ENCODE assay signal across 8 cellular contexts in genomic region chr12:104201238-104202001, GRCh38. TPM values are rescaled to one million over a fixed set of nuclear protein-coding genes. Genes with fewer than 3 reads are reported as not detected.
DNase-seq lines count a peak whose midpoint lies in the region; ATAC-seq and TF ChIP-seq lines count a peak whose summit lies in the region.

No MANE protein-coding gene starts in this region.

- DNase-seq in DMS53 (lab: John Stamatoyannopoulos, UW) (peak; percentile 82), PC-3 (peak; percentile 84), foreskin fibroblast (peak; percentile 50 to 80), osteocyte (ENCODE audit: extremely low spot score, unreplicated experiment) (no peak), occipital lobe (lab: John Stamatoyannopoulos, UW) (no peak)
- peak; percentile 52 to 54 for DNase-seq in activated T-cell treated with anti-CD3 and anti-CD28 coated beads, Interleukin-2, amount 50 U/mL, for 48 hours

- ATAC-seq in PC-3, result peak; percentile 93
- ATAC-seq in GM18502 (IDR thresholded peaks at IDR 0.05; ENCODE audit: poor library complexity, unreplicated experiment), result no peak

- peaks cover 11% of the 10 kb centered on the region for H3K27me3 Mint-ChIP-seq in osteocyte (ENCODE audit: unreplicated experiment)

- no peaks in the 10 kb centered on the region for H3F3A ChIP-seq in PC-3 (ENCODE audit: low read length, unreplicated experiment)

- peaks cover 7% of the 10 kb centered on the region for H3K9me3 Mint-ChIP-seq in osteocyte (ENCODE audit: unreplicated experiment)

- H3K79me2 ChIP-seq in PC-3 (ENCODE audit: low read length), result no peaks in the 10 kb centered on the region

- POLR2A ChIA-PET in PC-3 (lab: Charles Lee; ENCODE audit: unreplicated experiment), result interaction anchor here (0.6 kb wide), 1 partner anchor 63 kb away, joined by 3 read pairs; the partner anchor contains the start of gene NFYB

- peaks cover 7% of the 10 kb centered on the region for H3K36me3 Mint-ChIP-seq in osteocyte (ENCODE audit: unreplicated experiment)

- CTCF ChIA-PET in PC-3 (lab: Charles Lee), result interaction anchor here (0.6 kb wide), 1 partner anchor 34 kb away, joined by 4 read pairs; no protein-coding TSS in a partner anchor

- no peak overlapping the region for H3K4me3 Mint-ChIP-seq in osteocyte (ENCODE audit: unreplicated experiment)

- peak overlapping the region; percentile 31 for H2AFZ ChIP-seq in PC-3 (ENCODE audit: low read length)

- peak overlapping the region; percentile 41 for H3K4me2 ChIP-seq in PC-3 (ENCODE audit: low read length)

- no peak for TF ChIP-seq EP300 in Ishikawa (IDR thresholded peaks at IDR 0.05; ENCODE audit: borderline replicate concordance)

- H3K9ac ChIP-seq in PC-3 (ENCODE audit: low read length), result peak overlapping the region; percentile 1; the same call in 1 of the 2 replicates

- no TSS peak for BruUV-seq in PC-3 (replicated peaks; lab: Mats Ljungman, UMichigan)

- H3K27me3 ChIP-seq in PC-3 (ENCODE audit: low read length), result no peaks in the 10 kb centered on the region

- H3K9me3 ChIP-seq in PC-3 (ENCODE audit: low read length), result peaks cover 7% of the 10 kb centered on the region

- H4K20me1 ChIP-seq in PC-3 (ENCODE audit: low read length), result no peaks in the 10 kb centered on the region

- H3K4me1 ChIP-seq in PC-3 (ENCODE audit: insufficient read depth, low read length), result peaks cover 6% of the 10 kb centered on the region; the same call in 1 of the 2 replicates

- H3K4me3 ChIP-seq in PC-3 (ENCODE audit: low read length) (no peak overlapping the region), foreskin fibroblast (ENCODE audit: low read depth in 1 of 2, low read length in 2 of 2) (no peak overlapping the region)

- H3K4me1 Mint-ChIP-seq in osteocyte (ENCODE audit: unreplicated experiment), result no peaks in the 10 kb centered on the region

- TF ChIP-seq CTCF in PC-3 (conservative IDR thresholded peaks at IDR 0.05; ENCODE audit: low read depth, low read length) (peak; percentile 98), foreskin fibroblast (IDR thresholded peaks at IDR 0.05; ENCODE audit: low read depth, low read length) (peak; percentile 86), osteocyte (IDR thresholded peaks at IDR 0.05) (peak; percentile 89)

- intact Hi-C loops in PC-3 (cut with micrococcal nuclease), result loop anchor here (1.0 to 5.0 kb wide), 5 partner anchors 86 to 851 kb away; no protein-coding TSS in a partner anchor

- 0 out of 2 replicates have a peak, but pooled peaks cover 4% of the 10 kb centered on the region for H3K36me3 ChIP-seq in PC-3 (ENCODE audit: low read depth, low read length)

- H3K27ac ChIP-seq in PC-3 (ENCODE audit: low read length), result 0 out of 2 replicates have a peak overlapping the region, but pooled peaks have one; percentile 0

- H3K9me2 ChIP-seq in PC-3 (replicated peaks; ENCODE audit: low read length), result no peaks in the 10 kb centered on the region

- no peak overlapping the region for H3K27ac Mint-ChIP-seq in osteocyte (ENCODE audit: unreplicated experiment)

- TF ChIP-seq RAD21 in Ishikawa (IDR thresholded peaks at IDR 0.05; ENCODE audit: low read depth), result peak; percentile 97

TF ChIP-seq in Ishikawa, 13 proteins besides CTCF, POLR2A, EP300 and RAD21:
- TF ChIP-seq NFIC (IDR thresholded peaks at IDR 0.05) (no peak), TEAD4 (IDR thresholded peaks at IDR 0.05) (no peak), CREB1 (IDR thresholded peaks at IDR 0.05; ENCODE audit: low read depth) (no peak), TAF1 (IDR thresholded peaks at IDR 0.05; ENCODE audit: low read depth) (no peak)
- TF ChIP-seq, protein P1, sequence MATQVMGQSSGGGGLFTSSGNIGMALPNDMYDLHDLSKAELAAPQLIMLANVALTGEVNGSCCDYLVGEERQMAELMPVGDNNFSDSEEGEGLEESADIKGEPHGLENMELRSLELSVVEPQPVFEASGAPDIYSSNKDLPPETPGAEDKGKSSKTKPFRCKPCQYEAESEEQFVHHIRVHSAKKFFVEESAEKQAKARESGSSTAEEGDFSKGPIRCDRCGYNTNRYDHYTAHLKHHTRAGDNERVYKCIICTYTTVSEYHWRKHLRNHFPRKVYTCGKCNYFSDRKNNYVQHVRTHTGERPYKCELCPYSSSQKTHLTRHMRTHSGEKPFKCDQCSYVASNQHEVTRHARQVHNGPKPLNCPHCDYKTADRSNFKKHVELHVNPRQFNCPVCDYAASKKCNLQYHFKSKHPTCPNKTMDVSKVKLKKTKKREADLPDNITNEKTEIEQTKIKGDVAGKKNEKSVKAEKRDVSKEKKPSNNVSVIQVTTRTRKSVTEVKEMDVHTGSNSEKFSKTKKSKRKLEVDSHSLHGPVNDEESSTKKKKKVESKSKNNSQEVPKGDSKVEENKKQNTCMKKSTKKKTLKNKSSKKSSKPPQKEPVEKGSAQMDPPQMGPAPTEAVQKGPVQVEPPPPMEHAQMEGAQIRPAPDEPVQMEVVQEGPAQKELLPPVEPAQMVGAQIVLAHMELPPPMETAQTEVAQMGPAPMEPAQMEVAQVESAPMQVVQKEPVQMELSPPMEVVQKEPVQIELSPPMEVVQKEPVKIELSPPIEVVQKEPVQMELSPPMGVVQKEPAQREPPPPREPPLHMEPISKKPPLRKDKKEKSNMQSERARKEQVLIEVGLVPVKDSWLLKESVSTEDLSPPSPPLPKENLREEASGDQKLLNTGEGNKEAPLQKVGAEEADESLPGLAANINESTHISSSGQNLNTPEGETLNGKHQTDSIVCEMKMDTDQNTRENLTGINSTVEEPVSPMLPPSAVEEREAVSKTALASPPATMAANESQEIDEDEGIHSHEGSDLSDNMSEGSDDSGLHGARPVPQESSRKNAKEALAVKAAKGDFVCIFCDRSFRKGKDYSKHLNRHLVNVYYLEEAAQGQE (IDR thresholded peaks at IDR 0.05; ENCODE audit: low read depth), result no peak

RNA-seq across cellular contexts. Expression of gene TXNRD1, which starts 14.2 kb away (rescaled TPM):
- total RNA-seq in PC-3 (2014; rRNA removed) (419 and 430 TPM in 2 replicates), osteocyte (88.6 and 100 TPM in 2 replicates), occipital lobe (102 TPM)

Comparison
In these comparisons a context has a peak if more than half of its experiments do, and no peak if none do; other contexts are left out.
1. DNase-seq: peak in DMS53 (single experiment), PC-3 (single experiment), activated T-cell treated with anti-CD3 and anti-CD28 coated beads, Interleukin-2, amount 50 U/mL, for 48 hours (2 of 2) and foreskin fibroblast (2 of 2); none in osteocyte (single experiment) and occipital lobe (single experiment).
2. Peak in every context shown above with its lines, with median percentiles within 50 percentile points of each other: CTCF ChIP-seq.